ENCODE assay signal across 1 cellular context in the genomic region with DNA sequence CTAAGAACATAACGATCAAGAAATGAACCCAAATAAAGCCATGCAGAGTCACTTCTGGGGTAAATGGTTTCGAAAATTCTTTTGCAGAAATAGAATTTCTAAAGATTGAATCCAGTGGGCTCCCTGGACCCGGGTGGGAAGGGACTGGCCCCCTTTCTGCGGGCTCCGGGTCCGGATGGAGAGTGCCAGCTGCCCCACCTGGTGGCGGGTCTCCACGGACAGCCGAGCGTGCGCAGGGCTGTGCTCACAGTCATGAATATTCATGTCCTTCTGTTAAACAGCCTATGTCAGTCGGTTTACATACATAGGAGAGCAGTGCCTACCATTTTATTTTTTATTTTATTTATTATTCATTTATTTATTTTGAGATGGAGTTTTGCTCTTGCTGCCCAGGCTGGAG.
TF ChIP-seq lines count a peak whose summit lies in the region.

No MANE protein-coding gene starts in this region.

TF ChIP-seq in GM12878, 131 proteins besides CTCF, POLR2A, EP300 and RAD21 (continued from another document):
- no peak for TF ChIP-seq ATF2 (IDR thresholded peaks at IDR 0.05; ENCODE audit: low read length)
- TF ChIP-seq MLLT1 (IDR thresholded peaks at IDR 0.05), result no peak
- no peak for TF ChIP-seq ZNF592 (IDR thresholded peaks at IDR 0.05)
